In genomic region chr4:189293459-189293858, GRCh38 we compare ENCODE assay signal across 22 cellular contexts.
DNase-seq lines count a peak whose midpoint lies in the region; ATAC-seq lines count a peak whose summit lies in the region.
"Had no signal": no experiment of that assay in that cellular context is flagged by ENCODE, and none has a peak within 500 bp of the region (broad histone marks: within the 10 kb centered on the region; RNA-seq: fewer than 3 reads in every experiment).

No MANE protein-coding gene starts in this region.

- no peaks in the 10 kb centered on the region for H3K9me3 ChIP-seq in MG63
- H3K9me3 ChIP-seq: A549; BE2C; BLaER1 treated with 17β-estradiol and CSF1 and Interleukin-3, amounts not matched to agents 10 nM and 100 nM had no signal

- no peaks in the 10 kb centered on the region for H3K36me3 ChIP-seq in MG63
- H3K36me3 ChIP-seq: BE2C; BLaER1 treated with 17β-estradiol and CSF1 and Interleukin-3, amounts not matched to agents 10 nM and 100 nM had no signal

- peak; percentile 10 for DNase-seq in MG63
- peak; percentile 59 for DNase-seq in NCI-H82 treated with DMSO at 0.1 percent for 48 hours (lab: John Stamatoyannopoulos, UW; ENCODE audit: unreplicated experiment)
- DNase-seq in activated CD4-positive, alpha-beta T cell treated with anti-CD3 and anti-CD28 coated beads, Interleukin-2, amount 50 U/mL, for 48 hours, result no peak
- no peak for DNase-seq in NCI-H2171 treated with DMSO at 0.1 percent for 48 hours (lab: John Stamatoyannopoulos, UW)
- DNase-seq: 8988T; ACHN; AML-193; BE2C; CD4-positive, alpha-beta T cell; CD8-positive, alpha-beta memory T cell; DMS 273 treated with DMSO at 0.1 percent for 48 hours; DMS79; EL; GDM1; GM23248; H7; HCEC 1CT had no signal

- no peaks in the 10 kb centered on the region for H3K27me3 ChIP-seq in MG63
- H3K27me3 ChIP-seq: BE2C; BLaER1 treated with 17β-estradiol and CSF1 and Interleukin-3, amounts not matched to agents 10 nM and 100 nM had no signal

- H3K4me3 ChIP-seq in MG63, result no peak overlapping the region
- H3K4me3 ChIP-seq: A549; BLaER1 treated with 17β-estradiol and CSF1 and Interleukin-3, amounts not matched to agents 10 nM and 100 nM; GM12878; GM23248 had no signal

- peak; percentile 92 for ATAC-seq in esophagus mucosa
- no peak for ATAC-seq in HG02885 (IDR thresholded peaks at IDR 0.05; ENCODE audit: poor library complexity, unreplicated experiment)
- ATAC-seq: A549, GM12878 had no signal

Comparison
In these comparisons a context has a peak if more than half of its experiments do, and no peak if none do; other contexts are left out.
1. DNase-seq: peak in MG63 (single experiment) and NCI-H82 treated with DMSO at 0.1 percent for 48 hours (single experiment); none in activated CD4-positive, alpha-beta T cell treated with anti-CD3 and anti-CD28 coated beads, Interleukin-2, amount 50 U/mL, for 48 hours (0 of 2) and NCI-H2171 treated with DMSO at 0.1 percent for 48 hours (single experiment).